15 cellular contexts compared by ENCODE assay signal in the genomic region with DNA sequence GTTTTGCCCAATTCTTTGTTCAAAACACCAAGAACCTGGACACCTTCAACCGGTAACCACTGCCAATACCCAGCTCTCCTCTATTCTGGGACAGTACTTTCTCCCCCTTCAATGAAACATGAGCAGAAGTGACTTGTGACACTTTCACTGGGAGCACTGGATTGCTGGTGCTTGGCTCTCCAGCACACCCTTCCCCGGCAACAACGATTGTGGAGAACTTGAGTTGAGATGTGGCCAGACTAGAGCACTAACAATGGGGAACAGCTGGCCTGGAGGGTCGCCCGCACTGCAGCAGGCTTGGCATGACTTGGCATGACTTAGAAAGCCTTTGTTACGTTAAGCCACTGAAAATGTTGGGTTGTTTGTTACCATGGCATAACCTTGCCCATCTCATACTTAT.
"Had no signal": no experiment of that assay in that cellular context is flagged by ENCODE, and none has a peak within 500 bp of the region (broad histone marks: within the 10 kb centered on the region; RNA-seq: fewer than 3 reads in every experiment).

No MANE protein-coding gene starts in this region.

- H3K9me3 ChIP-seq: left lung, pancreas, transverse colon had no signal

- ATAC-seq: left lung; pancreas; stimulated activated effector memory CD8-positive, alpha-beta T cell treated with anti-CD3 and anti-CD28 coated beads, Interleukin-12 subunit alpha, Interleukin-12 subunit beta, amount 100 ng/mL, for 72 hours; T-cell had no signal

- H3K4me1 ChIP-seq: left lung, pancreas, transverse colon had no signal

- H3K27ac ChIP-seq: left lung, pancreas, SK-N-MC, transverse colon had no signal

- H3K27me3 ChIP-seq: left lung, pancreas, transverse colon had no signal

- H3K36me3 ChIP-seq: left lung, pancreas, transverse colon had no signal

- DNase-seq: activated CD4-positive, alpha-beta memory T cell treated with anti-CD3 and anti-CD28 coated beads, Interleukin-2, amount 10 ng/mL, durations not matched to agents 7 days and 5 days; activated CD4-positive, alpha-beta T cell treated with anti-CD3 and anti-CD28 coated beads for 1 hour; activated gamma-delta T cell treated with Interleukin-2 at 50 U/mL for 16 hours; activated T-cell treated with anti-CD3 and anti-CD28 coated beads, Interleukin-2, amount 50 U/mL, for 48 hours; central memory CD4-positive, alpha-beta T cell; islet precursor cell; left lung; mesenchymal stem cell; pancreas; right cardiac atrium; T-cell; T1000; transverse colon had no signal

- H3K4me3 ChIP-seq: left lung, pancreas, SK-N-MC, transverse colon had no signal
